In the genomic region with DNA sequence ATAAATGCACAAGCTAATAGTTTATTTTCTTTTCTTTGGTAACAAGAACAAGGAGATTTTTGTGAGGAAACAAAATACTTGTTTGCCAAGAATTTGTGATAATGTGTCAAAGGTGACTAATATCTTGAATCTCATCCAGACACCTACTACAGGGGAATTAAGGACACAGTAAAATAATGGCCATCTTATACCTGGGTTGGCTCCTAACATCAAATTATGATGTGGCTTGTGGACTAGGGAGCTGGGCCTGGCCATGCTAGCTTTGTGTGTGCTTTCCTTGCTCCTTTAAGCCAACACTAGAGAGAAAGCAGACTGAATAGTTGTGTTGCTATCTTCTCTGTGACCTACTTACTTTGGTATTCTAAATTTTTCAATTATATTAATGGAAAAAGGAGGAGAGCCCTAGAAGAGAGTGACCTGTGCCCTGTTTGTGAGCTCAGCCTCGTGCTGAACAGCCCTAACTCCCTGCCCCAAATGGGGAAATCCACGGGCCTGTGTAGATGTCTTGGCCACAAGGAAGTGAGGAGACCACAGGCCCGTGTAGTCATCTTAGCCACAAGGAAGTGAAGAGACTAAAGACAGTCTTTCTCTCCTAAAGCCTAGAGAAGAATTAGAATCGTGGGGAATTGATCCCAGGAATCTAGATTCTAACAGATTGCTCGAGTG, we compare ENCODE assay signal across 1 cellular context.
TF ChIP-seq lines count a peak whose summit lies in the region.

No MANE protein-coding gene starts in this region.

TF ChIP-seq in K562, 482 proteins besides CTCF, POLR2A, EP300 and RAD21 (continued from another document):
- TF ChIP-seq, protein P1, sequence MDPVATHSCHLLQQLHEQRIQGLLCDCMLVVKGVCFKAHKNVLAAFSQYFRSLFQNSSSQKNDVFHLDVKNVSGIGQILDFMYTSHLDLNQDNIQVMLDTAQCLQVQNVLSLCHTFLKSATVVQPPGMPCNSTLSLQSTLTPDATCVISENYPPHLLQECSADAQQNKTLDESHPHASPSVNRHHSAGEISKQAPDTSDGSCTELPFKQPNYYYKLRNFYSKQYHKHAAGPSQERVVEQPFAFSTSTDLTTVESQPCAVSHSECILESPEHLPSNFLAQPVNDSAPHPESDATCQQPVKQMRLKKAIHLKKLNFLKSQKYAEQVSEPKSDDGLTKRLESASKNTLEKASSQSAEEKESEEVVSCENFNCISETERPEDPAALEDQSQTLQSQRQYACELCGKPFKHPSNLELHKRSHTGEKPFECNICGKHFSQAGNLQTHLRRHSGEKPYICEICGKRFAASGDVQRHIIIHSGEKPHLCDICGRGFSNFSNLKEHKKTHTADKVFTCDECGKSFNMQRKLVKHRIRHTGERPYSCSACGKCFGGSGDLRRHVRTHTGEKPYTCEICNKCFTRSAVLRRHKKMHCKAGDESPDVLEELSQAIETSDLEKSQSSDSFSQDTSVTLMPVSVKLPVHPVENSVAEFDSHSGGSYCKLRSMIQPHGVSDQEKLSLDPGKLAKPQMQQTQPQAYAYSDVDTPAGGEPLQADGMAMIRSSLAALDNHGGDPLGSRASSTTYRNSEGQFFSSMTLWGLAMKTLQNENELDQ (CRISPR knock-in tag; IDR thresholded peaks at IDR 0.05; ENCODE audit: borderline replicate concordance) = no peak
- TF ChIP-seq ZNF121 (CRISPR knock-in tag; conservative IDR thresholded peaks at IDR 0.05) = no peak
- TF ChIP-seq, protein P2, sequence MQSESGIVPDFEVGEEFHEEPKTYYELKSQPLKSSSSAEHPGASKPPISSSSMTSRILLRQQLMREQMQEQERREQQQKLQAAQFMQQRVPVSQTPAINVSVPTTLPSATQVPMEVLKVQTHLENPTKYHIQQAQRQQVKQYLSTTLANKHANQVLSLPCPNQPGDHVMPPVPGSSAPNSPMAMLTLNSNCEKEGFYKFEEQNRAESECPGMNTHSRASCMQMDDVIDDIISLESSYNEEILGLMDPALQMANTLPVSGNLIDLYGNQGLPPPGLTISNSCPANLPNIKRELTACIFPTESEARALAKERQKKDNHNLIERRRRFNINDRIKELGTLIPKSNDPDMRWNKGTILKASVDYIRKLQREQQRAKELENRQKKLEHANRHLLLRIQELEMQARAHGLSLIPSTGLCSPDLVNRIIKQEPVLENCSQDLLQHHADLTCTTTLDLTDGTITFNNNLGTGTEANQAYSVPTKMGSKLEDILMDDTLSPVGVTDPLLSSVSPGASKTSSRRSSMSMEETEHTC (IDR thresholded peaks at IDR 0.05) = no peak
- TF ChIP-seq SRSF3 (IDR thresholded peaks at IDR 0.05; ENCODE audit: insufficient read depth, low read length) = no peak
- TF ChIP-seq, protein P3, sequence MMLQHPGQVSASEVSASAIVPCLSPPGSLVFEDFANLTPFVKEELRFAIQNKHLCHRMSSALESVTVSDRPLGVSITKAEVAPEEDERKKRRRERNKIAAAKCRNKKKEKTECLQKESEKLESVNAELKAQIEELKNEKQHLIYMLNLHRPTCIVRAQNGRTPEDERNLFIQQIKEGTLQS (IDR thresholded peaks at IDR 0.05) = no peak
- TF ChIP-seq, protein P3 (CRISPR knock-in tag; conservative IDR thresholded peaks at IDR 0.05) = no peak
- TF ChIP-seq FOXJ2 (tag; IDR thresholded peaks at IDR 0.05) = no peak
- no peak for TF ChIP-seq ZNF146 (CRISPR knock-in tag; IDR thresholded peaks at IDR 0.05; ENCODE audit: unreplicated experiment)
- no peak for TF ChIP-seq TGIF2 (CRISPR knock-in tag; IDR thresholded peaks at IDR 0.05)
- TF ChIP-seq, protein P4, sequence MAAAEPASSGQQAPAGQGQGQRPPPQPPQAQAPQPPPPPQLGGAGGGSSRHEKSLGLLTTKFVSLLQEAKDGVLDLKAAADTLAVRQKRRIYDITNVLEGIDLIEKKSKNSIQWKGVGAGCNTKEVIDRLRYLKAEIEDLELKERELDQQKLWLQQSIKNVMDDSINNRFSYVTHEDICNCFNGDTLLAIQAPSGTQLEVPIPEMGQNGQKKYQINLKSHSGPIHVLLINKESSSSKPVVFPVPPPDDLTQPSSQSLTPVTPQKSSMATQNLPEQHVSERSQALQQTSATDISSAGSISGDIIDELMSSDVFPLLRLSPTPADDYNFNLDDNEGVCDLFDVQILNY (CRISPR knock-in tag; IDR thresholded peaks at IDR 0.05) = no peak
- TF ChIP-seq L3MBTL2 (IDR thresholded peaks at IDR 0.05) = no peak
- no peak for TF ChIP-seq HDAC8 (tag; IDR thresholded peaks at IDR 0.05)
- no peak for TF ChIP-seq MCM5 (IDR thresholded peaks at IDR 0.05; ENCODE audit: low read depth)
- TF ChIP-seq NR2C2 (CRISPR knock-in tag; IDR thresholded peaks at IDR 0.05) = no peak
- TF ChIP-seq NR2C2 (tag; IDR thresholded peaks at IDR 0.05) = peak; percentile 20; the same call in 1 of the 2 replicates
- no peak for TF ChIP-seq NR2F6 (CRISPR knock-in tag; IDR thresholded peaks at IDR 0.05)
- TF ChIP-seq SMAD4 (CRISPR knock-in tag; conservative IDR thresholded peaks at IDR 0.05) = peak; percentile 43; the same call in 1 of the 2 replicates
- no peak for TF ChIP-seq ZNF695 (CRISPR knock-in tag; IDR thresholded peaks at IDR 0.05)
- TF ChIP-seq ELF1 (tag; IDR thresholded peaks at IDR 0.05) = 0 out of 2 replicates have a peak, but pooled peaks have one; percentile 22
- TF ChIP-seq, protein P5, sequence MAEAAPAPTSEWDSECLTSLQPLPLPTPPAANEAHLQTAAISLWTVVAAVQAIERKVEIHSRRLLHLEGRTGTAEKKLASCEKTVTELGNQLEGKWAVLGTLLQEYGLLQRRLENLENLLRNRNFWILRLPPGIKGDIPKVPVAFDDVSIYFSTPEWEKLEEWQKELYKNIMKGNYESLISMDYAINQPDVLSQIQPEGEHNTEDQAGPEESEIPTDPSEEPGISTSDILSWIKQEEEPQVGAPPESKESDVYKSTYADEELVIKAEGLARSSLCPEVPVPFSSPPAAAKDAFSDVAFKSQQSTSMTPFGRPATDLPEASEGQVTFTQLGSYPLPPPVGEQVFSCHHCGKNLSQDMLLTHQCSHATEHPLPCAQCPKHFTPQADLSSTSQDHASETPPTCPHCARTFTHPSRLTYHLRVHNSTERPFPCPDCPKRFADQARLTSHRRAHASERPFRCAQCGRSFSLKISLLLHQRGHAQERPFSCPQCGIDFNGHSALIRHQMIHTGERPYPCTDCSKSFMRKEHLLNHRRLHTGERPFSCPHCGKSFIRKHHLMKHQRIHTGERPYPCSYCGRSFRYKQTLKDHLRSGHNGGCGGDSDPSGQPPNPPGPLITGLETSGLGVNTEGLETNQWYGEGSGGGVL (CRISPR knock-in tag; IDR thresholded peaks at IDR 0.05) = no peak
- no peak for TF ChIP-seq CTBP1 (IDR thresholded peaks at IDR 0.05; ENCODE audit: borderline replicate concordance)
- no peak for TF ChIP-seq ZNF165 (CRISPR knock-in tag; IDR thresholded peaks at IDR 0.05; ENCODE audit: borderline replicate concordance)
- TF ChIP-seq CBX1 (IDR thresholded peaks at IDR 0.05; ENCODE audit: low read depth) = no peak
- no peak for TF ChIP-seq PRMT5 (CRISPR knock-in tag; IDR thresholded peaks at IDR 0.05)
- no peak for TF ChIP-seq ARNT (IDR thresholded peaks at IDR 0.05)
- peak; percentile 13; the same call in 1 of the 2 replicates for TF ChIP-seq CXXC5 (CRISPR knock-in tag; IDR thresholded peaks at IDR 0.05)
